ENCODE assay signal across 8 cellular contexts in the genomic region with DNA sequence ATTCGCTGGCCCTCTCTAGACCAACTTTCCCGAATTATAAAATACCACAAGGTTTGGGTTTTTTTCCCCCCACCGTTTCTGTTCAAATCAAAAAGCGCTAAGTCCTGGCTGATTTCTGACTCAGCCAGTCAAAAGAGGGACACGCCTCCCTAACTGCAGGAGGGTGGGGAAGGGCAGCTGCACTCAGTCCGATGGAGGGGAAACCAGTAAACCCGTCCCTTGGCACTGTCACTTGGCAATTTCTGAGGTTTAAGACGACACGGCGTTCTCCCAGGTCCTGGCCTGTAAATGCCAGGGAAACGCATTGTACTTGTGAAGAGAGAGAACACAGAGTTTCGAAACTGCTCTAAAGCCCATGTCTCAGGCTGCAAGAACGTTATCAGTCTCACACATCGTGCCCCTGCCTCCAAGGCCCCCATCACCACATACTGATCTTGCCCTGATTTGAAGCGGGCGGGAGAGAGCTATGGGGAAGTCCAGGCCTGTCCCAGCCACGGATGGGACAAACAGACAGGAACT. TPM values are rescaled to one million over a fixed set of nuclear protein-coding genes. Genes with fewer than 3 reads are reported as not detected.
DNase-seq lines count a peak whose midpoint lies in the region; ATAC-seq and TF ChIP-seq lines count a peak whose summit lies in the region.

No MANE protein-coding gene starts in this region.

- peak overlapping the region; percentile 53; the same call in 1 of the 2 replicates for H2AFZ ChIP-seq in PC-9

- DNase-seq in DMS 273 treated with DMSO at 0.1 percent for 48 hours (lab: John Stamatoyannopoulos, UW) (peak; percentile 43), PC-9 (peak; percentile 84 to 98), fibroblast of villous mesenchyme (ENCODE audit: low read depth) (peak; percentile 56), erythroblast (lab: John Stamatoyannopoulos, UW) (no peak), NCI-H1092 treated with DMSO at 0.1 percent for 48 hours (lab: John Stamatoyannopoulos, UW) (no peak)
- DNase-seq in activated T-helper 1 cell treated with anti-CD3 and anti-CD28 coated beads, Interleukin-12 subunit alpha, Interleukin-12 subunit beta, Interleukin-2, Interleukin-4 antibody, amounts not matched to agents 30 ng/mL and 10 ng/mL and 1 ng/mL, durations not matched to agents 14 hours and 24 hours and 36 hours (ENCODE audit: low spot score) = no peak

- H3K9me3 ChIP-seq in PC-9 (ENCODE audit: insufficient read depth, low read depth) = no peaks in the 10 kb centered on the region

- peaks cover 48% of the 10 kb centered on the region for H3F3A ChIP-seq in PC-9 (ENCODE audit: insufficient read depth, low read depth)

- TF ChIP-seq POLR2A in erythroblast (IDR thresholded peaks at IDR 0.05; ENCODE audit: low read length) = no peak

- TSS peak; percentile 70 for BruUV-seq in PC-9 (replicated peaks; lab: Mats Ljungman, UMichigan)

- no peaks in the 10 kb centered on the region for H3K36me3 ChIP-seq in PC-9 (ENCODE audit: low read depth)
- H3K36me3 ChIP-seq in rectal smooth muscle tissue (ENCODE audit: control insufficient read depth, insufficient read depth, low read length) = no peaks in the 10 kb centered on the region

- TF ChIP-seq CTCF in PC-9 (conservative IDR thresholded peaks at IDR 0.05) (no peak), fibroblast of villous mesenchyme (IDR thresholded peaks at IDR 0.05; ENCODE audit: insufficient read depth, low read depth, low read length) (no peak)

- no peaks in the 10 kb centered on the region for H3K9me2 ChIP-seq in PC-9 (ENCODE audit: insufficient read depth)

- POLR2A ChIA-PET in PC-9 (lab: Charles Lee; ENCODE audit: unreplicated experiment) = interaction anchor here (0.5 to 1.0 kb wide), 9 partner anchors 22 to 174 kb away, joined by 3 to 7 read pairs (median 4); no protein-coding TSS in a partner anchor

- peaks cover 90% of the 10 kb centered on the region for H3K79me2 ChIP-seq in PC-9 (ENCODE audit: low read depth)

- no peak for ATAC-seq in GM19023 (IDR thresholded peaks at IDR 0.05; ENCODE audit: unreplicated experiment)

- no peaks in the 10 kb centered on the region for H3K9me3 Mint-ChIP-seq in activated T-helper 1 cell treated with anti-CD3 and anti-CD28 coated beads, Interleukin-12 subunit alpha, Interleukin-12 subunit beta, Interleukin-2, Interleukin-4 antibody, amounts not matched to agents 30 ng/mL and 10 ng/mL and 1 ng/mL, durations not matched to agents 14 hours and 24 hours and 36 hours

- H3K4me2 ChIP-seq in PC-9 = peak overlapping the region; percentile 83

- no peaks in the 10 kb centered on the region for H3K4me1 Mint-ChIP-seq in activated T-helper 1 cell treated with anti-CD3 and anti-CD28 coated beads, Interleukin-12 subunit alpha, Interleukin-12 subunit beta, Interleukin-2, Interleukin-4 antibody, amounts not matched to agents 30 ng/mL and 10 ng/mL and 1 ng/mL, durations not matched to agents 14 hours and 24 hours and 36 hours (ENCODE audit: low read depth)

- H3K36me3 Mint-ChIP-seq in activated T-helper 1 cell treated with anti-CD3 and anti-CD28 coated beads, Interleukin-12 subunit alpha, Interleukin-12 subunit beta, Interleukin-2, Interleukin-4 antibody, amounts not matched to agents 30 ng/mL and 10 ng/mL and 1 ng/mL, durations not matched to agents 14 hours and 24 hours and 36 hours (ENCODE audit: low read depth) = no peaks in the 10 kb centered on the region

- peak overlapping the region; percentile 99 for H3K27ac ChIP-seq in PC-9
- peak overlapping the region; percentile 55 for H3K27ac ChIP-seq in rectal smooth muscle tissue (ENCODE audit: low read depth, low read length)

- no peaks in the 10 kb centered on the region for H4K20me1 ChIP-seq in PC-9 (ENCODE audit: insufficient read depth)

- H3K4me1 ChIP-seq in PC-9 (replicated peaks; ENCODE audit: insufficient read depth) (peaks cover 80% of the 10 kb centered on the region), rectal smooth muscle tissue (ENCODE audit: control insufficient read depth, insufficient read depth, low read length) (peaks cover 32% of the 10 kb centered on the region)

- H3K27me3 ChIP-seq in PC-9 (ENCODE audit: insufficient read depth, low read depth) = no peaks in the 10 kb centered on the region
- H3K27me3 ChIP-seq in rectal smooth muscle tissue (ENCODE audit: control insufficient read depth, insufficient read depth, low read length) = no peaks in the 10 kb centered on the region

- intact Hi-C loops in PC-9 (cut with micrococcal nuclease; ENCODE audit: unreplicated experiment) = loop anchor here (1.0 kb wide), 2 partner anchors 65 to 113 kb away; no protein-coding TSS in a partner anchor
- intact Hi-C loops in activated T-helper 1 cell treated with anti-CD3 and anti-CD28 coated beads, Interleukin-12 subunit alpha, Interleukin-12 subunit beta, Interleukin-2, Interleukin-4 antibody, amounts not matched to agents 30 ng/mL and 10 ng/mL and 1 ng/mL, durations not matched to agents 14 hours and 24 hours and 36 hours (cut with micrococcal nuclease) = no loop called here

- no peak overlapping the region for H3K9ac ChIP-seq in rectal smooth muscle tissue (ENCODE audit: low read length)

- no peaks in the 10 kb centered on the region for H3K27me3 Mint-ChIP-seq in activated T-helper 1 cell treated with anti-CD3 and anti-CD28 coated beads, Interleukin-12 subunit alpha, Interleukin-12 subunit beta, Interleukin-2, Interleukin-4 antibody, amounts not matched to agents 30 ng/mL and 10 ng/mL and 1 ng/mL, durations not matched to agents 14 hours and 24 hours and 36 hours (ENCODE audit: insufficient read depth)

- H3K4me3 Mint-ChIP-seq in activated T-helper 1 cell treated with anti-CD3 and anti-CD28 coated beads, Interleukin-12 subunit alpha, Interleukin-12 subunit beta, Interleukin-2, Interleukin-4 antibody, amounts not matched to agents 30 ng/mL and 10 ng/mL and 1 ng/mL, durations not matched to agents 14 hours and 24 hours and 36 hours = no peak overlapping the region

- no peak overlapping the region for H3K27ac Mint-ChIP-seq in activated T-helper 1 cell treated with anti-CD3 and anti-CD28 coated beads, Interleukin-12 subunit alpha, Interleukin-12 subunit beta, Interleukin-2, Interleukin-4 antibody, amounts not matched to agents 30 ng/mL and 10 ng/mL and 1 ng/mL, durations not matched to agents 14 hours and 24 hours and 36 hours

- H3K4me3 ChIP-seq in PC-9 (peak overlapping the region; percentile 46), fibroblast of villous mesenchyme (ENCODE audit: low read depth, low read length) (peak overlapping the region; percentile 30), rectal smooth muscle tissue (ENCODE audit: low read length) (peak overlapping the region; percentile 29)

- CTCF ChIA-PET in PC-9 (lab: Charles Lee) = interaction anchor here (0.5 to 1.0 kb wide), 5 partner anchors 48 to 341 kb away, joined by 3 to 4 read pairs (median 3); no protein-coding TSS in a partner anchor

RNA-seq across cellular contexts. Expression of a gene that starts 57.9 kb away (rescaled TPM):
- 20.5 and 23.1 TPM in 2 replicates for total RNA-seq in PC-9 (2021)
- total RNA-seq in fibroblast of villous mesenchyme = 3.9 and 6.8 TPM in 2 replicates
- 0.34 TPM in 2 replicates for total RNA-seq in activated T-helper 1 cell treated with anti-CD3 and anti-CD28 coated beads, Interleukin-12 subunit alpha, Interleukin-12 subunit beta, Interleukin-2, Interleukin-4 antibody, amounts not matched to agents 30 ng/mL and 10 ng/mL and 1 ng/mL, durations not matched to agents 14 hours and 24 hours and 36 hours

Comparison
In these comparisons a context has a peak if more than half of its experiments do, and no peak if none do; other contexts are left out.
1. DNase-seq: peak in DMS 273 treated with DMSO at 0.1 percent for 48 hours (single experiment), PC-9 (2 of 2) and fibroblast of villous mesenchyme (single experiment); none in activated T-helper 1 cell treated with anti-CD3 and anti-CD28 coated beads, Interleukin-12 subunit alpha, Interleukin-12 subunit beta, Interleukin-2, Interleukin-4 antibody, amounts not matched to agents 30 ng/mL and 10 ng/mL and 1 ng/mL, durations not matched to agents 14 hours and 24 hours and 36 hours (single experiment), erythroblast (0 of 2) and NCI-H1092 treated with DMSO at 0.1 percent for 48 hours (single experiment).
2. Peak in every context shown above with its lines, with median percentiles within 50 percentile points of each other: H3K4me3 ChIP-seq.